1 cellular context compared by ENCODE assay signal in the genomic region with DNA sequence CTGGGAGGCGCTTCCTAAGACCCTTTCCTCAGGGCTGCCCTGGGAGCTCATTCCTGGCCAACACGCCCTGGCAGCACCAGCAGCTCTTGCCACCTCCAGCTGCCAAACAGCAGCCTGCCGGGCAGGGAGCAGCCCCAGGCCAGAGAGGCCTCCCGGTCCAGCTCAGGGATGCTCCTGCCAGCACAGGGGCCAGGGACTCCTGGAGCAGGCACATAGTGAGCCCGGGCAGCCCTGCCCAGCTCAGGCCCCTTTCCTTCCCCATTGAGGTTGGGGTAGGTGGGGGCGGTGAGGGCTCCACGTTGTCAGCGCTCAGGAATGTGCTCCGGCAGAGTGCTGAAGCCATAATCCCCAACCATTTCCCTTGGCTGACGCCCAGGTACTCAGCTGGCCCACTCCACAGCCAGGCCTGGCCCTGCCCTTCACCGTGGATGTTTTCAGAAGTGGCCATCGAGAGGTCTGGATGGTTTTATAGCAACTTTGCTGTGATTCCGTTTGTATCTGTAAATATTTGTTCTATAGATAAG.
TF ChIP-seq lines count a peak whose summit lies in the region.

No MANE protein-coding gene starts in this region.

TF ChIP-seq in Ishikawa, 13 proteins besides CTCF, POLR2A, EP300 and RAD21 (continued from another document):
- TF ChIP-seq, protein P1, sequence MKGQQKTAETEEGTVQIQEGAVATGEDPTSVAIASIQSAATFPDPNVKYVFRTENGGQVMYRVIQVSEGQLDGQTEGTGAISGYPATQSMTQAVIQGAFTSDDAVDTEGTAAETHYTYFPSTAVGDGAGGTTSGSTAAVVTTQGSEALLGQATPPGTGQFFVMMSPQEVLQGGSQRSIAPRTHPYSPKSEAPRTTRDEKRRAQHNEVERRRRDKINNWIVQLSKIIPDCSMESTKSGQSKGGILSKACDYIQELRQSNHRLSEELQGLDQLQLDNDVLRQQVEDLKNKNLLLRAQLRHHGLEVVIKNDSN (IDR thresholded peaks at IDR 0.05): no peak
- TF ChIP-seq EGR1 (IDR thresholded peaks at IDR 0.05): peak; percentile 13; the same call in 1 of the 2 replicates
- peak; percentile 87 for TF ChIP-seq TEAD4 (IDR thresholded peaks at IDR 0.05)
- TF ChIP-seq, protein P2, sequence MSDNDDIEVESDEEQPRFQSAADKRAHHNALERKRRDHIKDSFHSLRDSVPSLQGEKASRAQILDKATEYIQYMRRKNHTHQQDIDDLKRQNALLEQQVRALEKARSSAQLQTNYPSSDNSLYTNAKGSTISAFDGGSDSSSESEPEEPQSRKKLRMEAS (IDR thresholded peaks at IDR 0.05): peak; percentile 63; the same call in 1 of the 2 replicates
